In genomic region chr3:107268461-107268860, GRCh38 we compare ENCODE assay signal across 23 cellular contexts.
A peak's percentile ranks its signal among the peaks of the same experiment; 100 is the strongest.
DNase-seq lines count a peak whose midpoint lies in the region; ATAC-seq and TF ChIP-seq lines count a peak whose summit lies in the region.
"Had no signal": no experiment of that assay in that cellular context is flagged by ENCODE, and none has a peak within 500 bp of the region (broad histone marks: within the 10 kb centered on the region; RNA-seq: fewer than 3 reads in every experiment).

No MANE protein-coding gene starts in this region.

- no peaks in the 10 kb centered on the region for H3K36me3 Mint-ChIP-seq in activated CD4-positive, alpha-beta T cell treated with anti-CD3 and anti-CD28 coated beads, Interleukin-2, amount 10 ng/mL, durations not matched to agents 24 days and 14 days (ENCODE audit: low read depth)
- H3K36me3 Mint-ChIP-seq: CD4-positive, CD25-positive, alpha-beta regulatory T cell had no signal

- no peak for TF ChIP-seq POLR2A in spleen (IDR thresholded peaks at IDR 0.05)

- no peak overlapping the region for H3K27ac Mint-ChIP-seq in activated CD4-positive, alpha-beta T cell treated with anti-CD3 and anti-CD28 coated beads, Interleukin-2, amount 10 ng/mL, durations not matched to agents 24 days and 14 days
- H3K27ac Mint-ChIP-seq: CD4-positive, CD25-positive, alpha-beta regulatory T cell; GM23338 had no signal

- H3K27me3 Mint-ChIP-seq in activated CD4-positive, alpha-beta T cell treated with anti-CD3 and anti-CD28 coated beads, Interleukin-2, amount 10 ng/mL, durations not matched to agents 24 days and 14 days: peaks cover 20% of the 10 kb centered on the region

- H3K36me3 ChIP-seq in spleen: no peaks in the 10 kb centered on the region
- H3K36me3 ChIP-seq: BE2C, MG63 had no signal

- H3K4me1 Mint-ChIP-seq in activated CD4-positive, alpha-beta T cell treated with anti-CD3 and anti-CD28 coated beads, Interleukin-2, amount 10 ng/mL, durations not matched to agents 24 days and 14 days: peaks cover 3% of the 10 kb centered on the region

- no peak overlapping the region for H3K4me3 Mint-ChIP-seq in activated CD4-positive, alpha-beta T cell treated with anti-CD3 and anti-CD28 coated beads, Interleukin-2, amount 10 ng/mL, durations not matched to agents 24 days and 14 days
- H3K4me3 Mint-ChIP-seq: CD4-positive, CD25-positive, alpha-beta regulatory T cell; GM23338 had no signal

- TF ChIP-seq CTCF in AG10803 (conservative IDR thresholded peaks at IDR 0.05; ENCODE audit: low read length) (no peak), spleen (IDR thresholded peaks at IDR 0.05 in 8 of 11, conservative IDR thresholded peaks at IDR 0.05 in 3 of 11) (no peak)

- peaks cover 0 to 10% (median 0%) of the 10 kb centered on the region in 6 donors for H3K4me1 ChIP-seq in spleen
- H3K4me1 ChIP-seq: BE2C had no signal

- WGBS in spleen, 5 donors: 88 to 96% (median 92%) methylated on average over 4 of the region's 4 CpGs

- intact Hi-C loops in activated CD4-positive, alpha-beta T cell treated with anti-CD3 and anti-CD28 coated beads, Interleukin-2, amount 10 ng/mL, durations not matched to agents 24 days and 14 days (cut with micrococcal nuclease): loop anchor here (2.0 kb wide), 1 partner anchor 28 kb away; no protein-coding TSS in a partner anchor
- intact Hi-C loops in spleen (cut with DNase I; ENCODE audit: low total_unique reads): no loop called here

- ATAC-seq in HG03039 (IDR thresholded peaks at IDR 0.05; ENCODE audit: unreplicated experiment): no peak
- ATAC-seq: GM23338, HCT116, PC-3 had no signal

- H3K27me3 ChIP-seq in spleen (replicated peaks in 1 of 7): no peaks in the 10 kb centered on the region
- H3K27me3 ChIP-seq: BE2C had no signal

- no peaks in the 10 kb centered on the region for H3K9me3 ChIP-seq in spleen
- H3K9me3 ChIP-seq: BE2C, Caco-2, MG63 had no signal

- DNase-seq in AG10803 (ENCODE audit: low read depth) (peak; percentile 4), caudate nucleus (lab: John Stamatoyannopoulos, UW) (peak in 25 of 61 donors; percentile 4 to 66 (median 20)), globus pallidus (ENCODE audit: low spot score) (peak; percentile 81), occipital lobe (lab: John Stamatoyannopoulos, UW) (peak; percentile 6), spleen (no peak), cortex of kidney (lab: John Stamatoyannopoulos, UW) (no peak)
- no peak for DNase-seq in activated CD4-positive, alpha-beta T cell treated with anti-CD3 and anti-CD28 coated beads, Interleukin-2, amount 10 ng/mL, durations not matched to agents 24 days and 14 days
- DNase-seq: BE2C; Caco-2; CD4-positive, CD25-positive, alpha-beta regulatory T cell; DMS153; Kasumi-1; MG63; NCI-H1048; NCI-H1436 treated with DMSO at 0.1 percent for 48 hours; NCI-H2029; NCI-H345; NCI-H526; PC-3 had no signal

- H3K9me3 Mint-ChIP-seq in activated CD4-positive, alpha-beta T cell treated with anti-CD3 and anti-CD28 coated beads, Interleukin-2, amount 10 ng/mL, durations not matched to agents 24 days and 14 days: no peaks in the 10 kb centered on the region
- H3K9me3 Mint-ChIP-seq: CD4-positive, CD25-positive, alpha-beta regulatory T cell; GM23338 had no signal

- H3K4me3 ChIP-seq in AG10803 (ENCODE audit: low read length) (no peak overlapping the region), spleen (no peak overlapping the region)
- H3K4me3 ChIP-seq: GM23338, MG63 had no signal

- H3K27ac ChIP-seq in caudate nucleus (ENCODE audit: low read depth, low read length) (peak overlapping the region; percentile 49), spleen (no peak overlapping the region)
- H3K27ac ChIP-seq: 22Rv1 had no signal

Comparison
In these comparisons a context has a peak if more than half of its experiments do, and no peak if none do; other contexts are left out.
1. DNase-seq: peak in AG10803 (single experiment), globus pallidus (single experiment) and occipital lobe (single experiment); none in activated CD4-positive, alpha-beta T cell treated with anti-CD3 and anti-CD28 coated beads, Interleukin-2, amount 10 ng/mL, durations not matched to agents 24 days and 14 days (single experiment), spleen (single experiment) and cortex of kidney (single experiment).